In the genomic region with DNA sequence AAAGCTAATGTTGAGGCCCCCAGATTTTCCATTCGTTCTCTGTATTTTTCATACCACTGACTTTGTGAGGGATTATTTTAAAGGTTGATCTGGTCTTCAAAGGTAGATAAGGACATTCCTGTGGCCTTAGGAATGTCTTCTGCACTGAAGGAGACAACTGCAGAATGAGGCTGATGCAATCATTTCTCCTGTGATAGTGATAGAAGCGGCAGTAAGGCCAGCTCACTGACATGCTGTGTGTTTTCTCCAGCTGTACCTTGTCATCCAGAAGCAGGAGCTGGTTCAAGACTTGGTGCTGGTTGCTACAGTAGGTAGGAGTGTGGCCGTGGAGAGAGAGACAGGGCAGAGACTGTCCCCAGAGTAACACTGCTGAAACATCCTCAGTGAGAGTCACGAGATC, we compare ENCODE assay signal across 1 cellular context.
TF ChIP-seq lines count a peak whose summit lies in the region.

No MANE protein-coding gene starts in this region.

TF ChIP-seq in SK-N-SH, 30 proteins besides CTCF, POLR2A, EP300 and RAD21:
- TF ChIP-seq MEF2A (IDR thresholded peaks at IDR 0.05; ENCODE audit: borderline replicate concordance, low read depth) (no peak), JUND (IDR thresholded peaks at IDR 0.05) (no peak)
- TF ChIP-seq, protein P1, sequence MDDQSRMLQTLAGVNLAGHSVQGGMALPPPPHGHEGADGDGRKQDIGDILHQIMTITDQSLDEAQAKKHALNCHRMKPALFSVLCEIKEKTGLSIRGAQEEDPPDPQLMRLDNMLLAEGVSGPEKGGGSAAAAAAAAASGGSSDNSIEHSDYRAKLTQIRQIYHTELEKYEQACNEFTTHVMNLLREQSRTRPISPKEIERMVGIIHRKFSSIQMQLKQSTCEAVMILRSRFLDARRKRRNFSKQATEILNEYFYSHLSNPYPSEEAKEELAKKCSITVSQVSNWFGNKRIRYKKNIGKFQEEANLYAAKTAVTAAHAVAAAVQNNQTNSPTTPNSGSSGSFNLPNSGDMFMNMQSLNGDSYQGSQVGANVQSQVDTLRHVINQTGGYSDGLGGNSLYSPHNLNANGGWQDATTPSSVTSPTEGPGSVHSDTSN (IDR thresholded peaks at IDR 0.05) = peak; percentile 15; the same call in 1 of the 2 replicates
TF ChIP-seq in SK-N-SH: peak in this region for 1.
